Comparison of ENCODE assay signal across 30 cellular contexts in the genomic region with DNA sequence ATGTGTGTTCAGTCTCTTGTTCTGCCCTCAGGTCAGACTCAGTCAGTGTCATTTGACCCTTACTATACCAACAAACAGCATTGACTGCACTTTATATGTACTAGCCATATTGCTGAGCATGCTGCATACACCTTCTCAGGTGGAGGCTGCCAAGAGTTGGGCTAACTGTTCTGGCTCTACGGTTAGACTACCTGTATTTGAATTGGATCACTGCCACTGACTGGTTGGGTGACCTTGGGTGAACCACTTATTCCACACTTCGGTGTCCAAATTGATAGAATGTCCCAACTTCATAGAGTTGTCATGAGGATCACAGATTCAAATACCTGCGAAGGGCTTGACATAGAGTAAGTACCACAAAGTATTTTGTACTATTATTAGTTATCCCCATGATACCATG.
"Had no signal": no experiment of that assay in that cellular context is flagged by ENCODE, and none has a peak within 500 bp of the region (broad histone marks: within the 10 kb centered on the region; RNA-seq: fewer than 3 reads in every experiment).

No MANE protein-coding gene starts in this region.

- FAIRE-seq: K562, TTC549 had no signal

- H3K4me1 Mint-ChIP-seq: activated CD4-positive, alpha-beta T cell treated with anti-CD3 and anti-CD28 coated beads for 36 hours; activated naive CD4-positive, alpha-beta T cell treated with anti-CD3 and anti-CD28 coated beads, Interleukin-2, amount 50 U/mL, for 24 hours had no signal

- H3K36me3 Mint-ChIP-seq: activated naive CD4-positive, alpha-beta T cell treated with anti-CD3 and anti-CD28 coated beads, Interleukin-2, amount 50 U/mL, for 24 hours; T-cell had no signal

- H3K9me3 ChIP-seq: ascending aorta had no signal

- H3K9me3 Mint-ChIP-seq: activated CD8-positive, alpha-beta T cell treated with anti-CD3 and anti-CD28 coated beads for 36 hours; activated naive CD4-positive, alpha-beta T cell treated with anti-CD3 and anti-CD28 coated beads, Interleukin-2, amount 50 U/mL, for 24 hours; T-cell had no signal

- ATAC-seq: activated CD4-positive, alpha-beta T cell treated with anti-CD3 and anti-CD28 coated beads for 36 hours; activated CD8-positive, alpha-beta T cell treated with anti-CD3 and anti-CD28 coated beads for 36 hours; K562; Panc1; Right ventricle myocardium inferior; T-cell had no signal

- H3K27ac ChIP-seq: ascending aorta, brain microvascular endothelial cell, cardiac muscle cell, SK-N-MC had no signal

- H3K4me1 ChIP-seq: ascending aorta had no signal

- H3K4me3 ChIP-seq: ascending aorta, cardiac muscle cell, K562, SK-N-MC had no signal

- DNase-seq: activated CD4-positive, alpha-beta T cell treated with anti-CD3 and anti-CD28 coated beads for 36 hours; activated CD4-positive, alpha-beta T cell treated with anti-CD3 and anti-CD28 coated beads, Interleukin-2, amount 50 U/mL, for 1 hour; activated CD4-positive, CD25-positive, alpha-beta regulatory T cell; activated CD8-positive, alpha-beta memory T cell treated with anti-CD3 and anti-CD28 coated beads, Interleukin-2, amount 50 U/mL, for 48 hours; activated CD8-positive, alpha-beta T cell treated with anti-CD3 and anti-CD28 coated beads for 36 hours; activated T-cell treated with anti-CD3 and anti-CD28 coated beads, Interleukin-2, amount 50 U/mL, for 1 hour; brain microvascular endothelial cell; Karpas-422; NCI-H1105 treated with DMSO at 0.1 percent for 48 hours; NCI-H1436 treated with DMSO at 0.1 percent for 48 hours; NCI-H187; NCI-H2107; NCI-H2171 treated with DMSO at 0.1 percent for 48 hours; NCI-H226; NCI-H526; NCI-H774; NK-92 treated with Interleukin-12 subunit alpha and Interleukin-12 subunit beta, amount 100 ng/mL, for 24 hours; OCI-M1; RPMI8226; T-cell; T-helper 2 cell; T1000 had no signal

- H3K36me3 ChIP-seq: ascending aorta, brain microvascular endothelial cell, cardiac muscle cell had no signal

- H3K27me3 ChIP-seq: ascending aorta, brain microvascular endothelial cell, cardiac muscle cell had no signal

- H3K4me3 Mint-ChIP-seq: activated CD4-positive, alpha-beta T cell treated with anti-CD3 and anti-CD28 coated beads for 36 hours; activated CD8-positive, alpha-beta T cell treated with anti-CD3 and anti-CD28 coated beads for 36 hours; activated naive CD4-positive, alpha-beta T cell treated with anti-CD3 and anti-CD28 coated beads, Interleukin-2, amount 50 U/mL, for 24 hours; T-cell had no signal

- H3K27ac Mint-ChIP-seq: activated CD4-positive, alpha-beta T cell treated with anti-CD3 and anti-CD28 coated beads for 36 hours; activated CD8-positive, alpha-beta T cell treated with anti-CD3 and anti-CD28 coated beads for 36 hours; activated naive CD4-positive, alpha-beta T cell treated with anti-CD3 and anti-CD28 coated beads, Interleukin-2, amount 50 U/mL, for 24 hours; T-cell had no signal
